ENCODE assay signal across 8 cellular contexts in genomic region chr22:29268511-29269229, GRCh38. TPM values are rescaled to one million over a fixed set of nuclear protein-coding genes. Genes with fewer than 3 reads are reported as not detected.
DNase-seq lines count a peak whose midpoint lies in the region; ATAC-seq lines count a peak whose summit lies in the region.

No MANE protein-coding gene starts in this region.

- intact Hi-C loops in left ventricle myocardium superior (cut with micrococcal nuclease), result no loop called here
- intact Hi-C loops in posterior vena cava (cut with DNase I), result no loop called here

- H3K27ac ChIP-seq in angular gyrus (ENCODE audit: low read depth, low read length), result peak overlapping the region; percentile 100

- peak; percentile 84 for DNase-seq in activated CD8-positive, alpha-beta memory T cell treated with anti-CD3 and anti-CD28 coated beads for 24 hours
- DNase-seq in activated CD8-positive, alpha-beta memory T cell treated with anti-CD3 and anti-CD28 coated beads, Interleukin-2, amount 50 U/mL, for 4 hours, result no peak
- peak; percentile 64 for DNase-seq in RKO (ENCODE audit: low spot score)
- peak; percentile 86 for DNase-seq in left ventricle myocardium superior
- peak; percentile 92 for DNase-seq in posterior vena cava (ENCODE audit: low spot score)
- DNase-seq in HuH-7.5 (ENCODE audit: low spot score), result no peak

- peak; percentile 24 for ATAC-seq in HG03159 (IDR thresholded peaks at IDR 0.05; ENCODE audit: unreplicated experiment)
- ATAC-seq in left ventricle myocardium superior, result peak; percentile 76

RNA-seq across cellular contexts. Expression of gene EWSR1, which starts 0.6 kb away (rescaled TPM):
- total RNA-seq in left ventricle myocardium superior (121 TPM), posterior vena cava (100 to 1,000 TPM; 155 to 168 TPM)

RNA-seq across cellular contexts. Expression of gene RHBDD3, which starts 0.9 kb away (rescaled TPM):
- total RNA-seq in left ventricle myocardium superior (16.6 TPM), posterior vena cava (10 to 100 TPM; 11.8 to 17.6 TPM)

RNA-seq across cellular contexts. Expression of gene GAS2L1, which starts 37.8 kb away (rescaled TPM):
- total RNA-seq in left ventricle myocardium superior (23.2 TPM), posterior vena cava (10 to 100 TPM; 25.0 to 25.4 TPM)

RNA-seq across cellular contexts. Expression of gene RASL10A, which starts 46.8 kb away (rescaled TPM):
- total RNA-seq in left ventricle myocardium superior, result 1.2 TPM
- total RNA-seq in posterior vena cava, result 1 to 10 TPM in 1 of 2 donors, under 1 TPM in 1; 0.71 to 1.9 TPM

Comparison
In these comparisons a context has a peak if more than half of its experiments do, and no peak if none do; other contexts are left out.
1. DNase-seq: peak in activated CD8-positive, alpha-beta memory T cell treated with anti-CD3 and anti-CD28 coated beads for 24 hours (single experiment), RKO (single experiment), left ventricle myocardium superior (single experiment) and posterior vena cava (single experiment); none in activated CD8-positive, alpha-beta memory T cell treated with anti-CD3 and anti-CD28 coated beads, Interleukin-2, amount 50 U/mL, for 4 hours (single experiment) and HuH-7.5 (single experiment).